In the genomic region with DNA sequence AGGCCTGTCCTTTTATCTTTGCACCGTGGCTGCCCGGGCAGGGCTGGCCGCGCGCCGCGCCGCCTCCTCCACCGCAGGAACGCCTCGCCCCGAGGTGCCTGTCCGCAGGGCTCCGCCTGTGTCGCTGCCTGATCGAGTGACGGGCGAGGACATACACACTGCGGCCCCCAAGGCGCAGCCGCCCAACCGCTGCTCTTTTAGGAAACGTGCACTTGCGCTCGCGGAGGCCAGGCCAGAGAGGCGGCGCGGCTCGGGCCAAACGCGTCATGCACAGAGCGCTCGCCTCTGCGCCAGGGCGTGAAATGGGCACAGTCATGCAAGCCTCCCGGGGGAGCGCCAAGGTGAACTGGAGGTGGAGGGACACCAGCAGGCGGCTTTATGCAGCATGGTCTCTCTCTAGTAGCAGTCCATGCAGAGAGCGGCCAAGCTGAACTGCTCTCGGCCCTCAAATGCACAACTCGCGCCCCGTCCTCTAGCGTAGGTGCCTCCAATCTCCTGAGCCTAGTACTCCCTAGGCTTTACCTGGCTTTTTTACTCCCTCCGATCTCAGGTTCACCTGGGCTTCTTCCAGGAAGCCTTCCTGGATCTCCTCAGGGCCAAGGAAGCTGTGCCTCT, we compare ENCODE assay signal across 15 cellular contexts. TPM values are rescaled to one million over a fixed set of nuclear protein-coding genes. Genes with fewer than 3 reads are reported as not detected.
DNase-seq lines count a peak whose midpoint lies in the region; ATAC-seq, FAIRE-seq and TF ChIP-seq lines count a peak whose summit lies in the region.
"Had no signal": no experiment of that assay in that cellular context is flagged by ENCODE, and none has a peak within 500 bp of the region (broad histone marks: within the 10 kb centered on the region; RNA-seq: fewer than 3 reads in every experiment).

No MANE protein-coding gene starts in this region.

- in situ Hi-C loops in HepG2 (cut with HindIII; ENCODE audit: extremely low pct_ligation_motif_present, low pct_unique_long_range_greater_than_20kb): no loop called here

- TF ChIP-seq POLR2A in right lobe of liver (IDR thresholded peaks at IDR 0.05) (no peak), HepG2 (IDR thresholded peaks at IDR 0.05; ENCODE audit: insufficient read depth in 1 of 2, low read depth in 2 of 2, low read length in 2 of 2) (no peak), esophagus squamous epithelium (IDR thresholded peaks at IDR 0.05) (no peak)

- no peak for TF ChIP-seq RAD21 in HepG2 (CRISPR knock-in tag; IDR thresholded peaks at IDR 0.05)

- no peak overlapping the region for H3K9ac ChIP-seq in HepG2 (ENCODE audit: insufficient read depth, low read depth, low read length)

- no peak overlapping the region for H3K27ac Mint-ChIP-seq in nephron progenitor cell
- H3K27ac Mint-ChIP-seq: activated T-helper 1 cell treated with anti-CD3 and anti-CD28 coated beads, Interleukin-12 subunit alpha, Interleukin-12 subunit beta, Interleukin-2, Interleukin-4 antibody, amounts not matched to agents 30 ng/mL and 10 ng/mL and 1 ng/mL, durations not matched to agents 14 hours and 24 hours and 36 hours had no signal

- H3K79me2 ChIP-seq in HepG2 (ENCODE audit: insufficient read depth, low read length): no peaks in the 10 kb centered on the region

- POLR2A ChIA-PET in HepG2 (lab: Yijun Ruan, JAX): no interaction called here

- H3K4me3 ChIP-seq in right lobe of liver (no peak overlapping the region), HepG2 (replicated peaks in 1 of 3; ENCODE audit: insufficient read depth in 1 of 3, low read depth in 2 of 3, low read length in 3 of 3) (no peak overlapping the region), right atrium auricular region (peak overlapping the region in 1 of 2 donors; percentile 18), esophagus squamous epithelium (peak overlapping the region in 1 of 4 donors; percentile 37)

- H2AFZ ChIP-seq in HepG2 (ENCODE audit: low read length): no peak overlapping the region

- TF ChIP-seq CTCF in right lobe of liver (IDR thresholded peaks at IDR 0.05): no peak
- no peak for TF ChIP-seq CTCF in HepG2 (CRISPR knock-in tag; IDR thresholded peaks at IDR 0.05)
- TF ChIP-seq CTCF in right atrium auricular region (IDR thresholded peaks at IDR 0.05): no peak
- TF ChIP-seq CTCF in nephron progenitor cell (IDR thresholded peaks at IDR 0.05): no peak
- no peak for TF ChIP-seq CTCF in esophagus squamous epithelium (IDR thresholded peaks at IDR 0.05)

- H3K9me3 Mint-ChIP-seq in nephron progenitor cell: peaks cover 6% of the 10 kb centered on the region
- H3K9me3 Mint-ChIP-seq: activated T-helper 1 cell treated with anti-CD3 and anti-CD28 coated beads, Interleukin-12 subunit alpha, Interleukin-12 subunit beta, Interleukin-2, Interleukin-4 antibody, amounts not matched to agents 30 ng/mL and 10 ng/mL and 1 ng/mL, durations not matched to agents 14 hours and 24 hours and 36 hours had no signal

- WGBS in right lobe of liver (ENCODE audit: insufficient coverage, low coverage, low lambda C conversion rate, missing lambda C conversion rate): no CpG with 5 or more reads among the region's 46 CpGs
- WGBS in HepG2 (ENCODE audit: low lambda C conversion rate): 72% methylated on average over 29 of the region's 46 CpGs
- WGBS in esophagus squamous epithelium, 2 donors: 38 to 60% methylated on average over 14 to 35 of the region's 46 CpGs

- H3K9me3 ChIP-seq in right lobe of liver: no peaks in the 10 kb centered on the region
- no peaks in the 10 kb centered on the region for H3K9me3 ChIP-seq in HepG2 (ENCODE audit: low read length)
- H3K9me3 ChIP-seq in right atrium auricular region: no peaks in the 10 kb centered on the region
- H3K9me3 ChIP-seq in esophagus squamous epithelium: no peaks in the 10 kb centered on the region

- H3K36me3 ChIP-seq in right lobe of liver: no peaks in the 10 kb centered on the region
- no peaks in the 10 kb centered on the region for H3K36me3 ChIP-seq in HepG2 (replicated peaks in 1 of 2; ENCODE audit: control insufficient read depth in 1 of 2, insufficient read depth in 2 of 2, low read length in 2 of 2)
- H3K36me3 ChIP-seq in right atrium auricular region: peaks cover 4% of the 10 kb centered on the region
- no peaks in the 10 kb centered on the region for H3K36me3 ChIP-seq in esophagus squamous epithelium

- peaks cover 60% of the 10 kb centered on the region for H3K27me3 Mint-ChIP-seq in nephron progenitor cell (ENCODE audit: low read depth, poor library complexity)

- peaks cover 69% of the 10 kb centered on the region for H3K4me1 Mint-ChIP-seq in nephron progenitor cell

- peaks cover 64% of the 10 kb centered on the region for H3K36me3 Mint-ChIP-seq in nephron progenitor cell (ENCODE audit: low read depth)

- H3K4me3 Mint-ChIP-seq in nephron progenitor cell: peak overlapping the region; percentile 72
- H3K4me3 Mint-ChIP-seq: activated T-helper 1 cell treated with anti-CD3 and anti-CD28 coated beads, Interleukin-12 subunit alpha, Interleukin-12 subunit beta, Interleukin-2, Interleukin-4 antibody, amounts not matched to agents 30 ng/mL and 10 ng/mL and 1 ng/mL, durations not matched to agents 14 hours and 24 hours and 36 hours had no signal

- H3K4me1 ChIP-seq in right lobe of liver (peaks cover 0 to 2% (median 0%) of the 10 kb centered on the region in 4 donors), HepG2 (ENCODE audit: insufficient read depth, low read length) (no peaks in the 10 kb centered on the region), right atrium auricular region (peaks cover 0 to 52% of the 10 kb centered on the region in 2 donors), esophagus squamous epithelium (peaks cover 0 to 31% (median 0%) of the 10 kb centered on the region in 3 donors)

- CTCF ChIA-PET in HepG2 (lab: Yijun Ruan, JAX; ENCODE audit: low intra/inter-chr PET ratio, low total read pairs): no interaction called here

- ATAC-seq in right lobe of liver (peak; percentile 37 to 51 (median 40)), HepG2 (no peak), GM19455 (IDR thresholded peaks at IDR 0.05; ENCODE audit: unreplicated experiment) (no peak), HG03095 (IDR thresholded peaks at IDR 0.05; ENCODE audit: unreplicated experiment) (no peak)

- no peak for FAIRE-seq in HepG2 (lab: Jason Lieb, UNC)
- FAIRE-seq: D721Med, endometrium had no signal

- H3K27me3 ChIP-seq in right lobe of liver (no peaks in the 10 kb centered on the region), HepG2 (ENCODE audit: control insufficient read depth in 1 of 2, insufficient read depth in 2 of 2, low read length in 2 of 2) (peaks cover 0 to 15% of the 10 kb centered on the region in 2 experiments; a peak in 2 of 5 replicates), right atrium auricular region (no peaks in the 10 kb centered on the region), esophagus squamous epithelium (peaks cover 0 to 35% (median 0%) of the 10 kb centered on the region in 4 donors)

- intact Hi-C loops in right lobe of liver (cut with DNase I): no loop called here
- intact Hi-C loops in HepG2 (cut with micrococcal nuclease; ENCODE audit: unreplicated experiment): loop anchor here (5.0 kb wide), 1 partner anchor 457 kb away; no protein-coding TSS in a partner anchor
- intact Hi-C loops in esophagus squamous epithelium (cut with DNase I): no loop called here

- H3K27ac ChIP-seq in right lobe of liver (no peak overlapping the region), HepG2 (ENCODE audit: extremely low read length, insufficient read depth, low read length) (no peak overlapping the region), right atrium auricular region (peak overlapping the region; percentile 69 to 92), esophagus squamous epithelium (no peak overlapping the region)
- H3K27ac ChIP-seq: HL-60 had no signal

- H3K4me2 ChIP-seq in HepG2 (ENCODE audit: low read depth, low read length): no peak overlapping the region

- no TSS peak for BruUV-seq in HepG2 (replicated peaks; lab: Mats Ljungman, UMichigan)

- H4K20me1 ChIP-seq in HepG2 (ENCODE audit: insufficient read depth, low read length): no peaks in the 10 kb centered on the region

- DNase-seq in right lobe of liver (peak in 1 of 3 donors; percentile 29), HepG2 (ENCODE audit: low spot score) (no peak), right atrium auricular region (ENCODE audit: low spot score) (peak; percentile 76), nephron progenitor cell (peak; percentile 66), esophagus squamous epithelium (lab: John Stamatoyannopoulos, UW) (no peak), medulla oblongata (ENCODE audit: extremely low spot score) (no peak)
- DNase-seq: activated CD4-positive, alpha-beta T cell treated with anti-CD3 and anti-CD28 coated beads for 4 hours; MV-4-11 had no signal

- TF ChIP-seq EP300 in HepG2 (IDR thresholded peaks at IDR 0.05; ENCODE audit: low read depth in 2 of 2, low read length in 2 of 2) (no peak), HepG2 (CRISPR knock-in tag; IDR thresholded peaks at IDR 0.05; ENCODE audit: borderline replicate concordance) (no peak)

TF ChIP-seq in HepG2, 621 proteins besides CTCF, POLR2A, EP300 and RAD21 (continues in another document):
- TF ChIP-seq SP5 (CRISPR knock-in tag; IDR thresholded peaks at IDR 0.05; ENCODE audit: borderline replicate concordance, low read depth): no peak

RNA-seq across cellular contexts. Expression of gene TRABD2B, which starts 12.9 kb away (rescaled TPM):
- total RNA-seq in right lobe of liver (1 to 10 TPM in 3 of 6 experiments, under 1 TPM in 3; 0.55 to 9.5 (median 1.8) TPM), HepG2 (2016; rRNA removed; fragmentation: Illumina TruSeq; extraction: Trizol) (not detected in 2 replicates), right atrium auricular region (1 to 10 TPM; 3.1 to 8.1 TPM), esophagus squamous epithelium (1 to 10 TPM in 1 of 4 donors, under 1 TPM in 3; 0.26 to 1.7 (median 0.50) TPM)
- total RNA-seq in HepG2 (2016; cell fraction: cytosol; rRNA removed; fragmentation: Illumina TruSeq; extraction: Trizol; ENCODE audit: low read depth): not detected in 2 replicates
- not detected in 2 replicates for total RNA-seq in HepG2 (2016; cell fraction: insoluble cytoplasmic fraction; rRNA removed; fragmentation: Illumina TruSeq; extraction: Trizol)
- total RNA-seq in HepG2 (2016; cell fraction: membrane; rRNA removed; fragmentation: Illumina TruSeq; extraction: Trizol): not detected in 2 replicates
- not detected in 2 replicates for total RNA-seq in HepG2 (2016; cell fraction: nucleus; rRNA removed; fragmentation: Illumina TruSeq; extraction: Trizol)
- 0.04 and 0.17 TPM in 2 replicates for polyA plus RNA-seq in HepG2 (2011; rRNA removed)
- polyA plus RNA-seq in HepG2 (2011; cell fraction: cytosol; rRNA removed): 0.01 TPM in 2 replicates
- 0.06 and 0.14 TPM in 2 replicates for polyA plus RNA-seq in HepG2 (2011; cell fraction: nucleus; rRNA removed)
- polyA plus RNA-seq in HepG2 (2012): 0.04 and 0.38 TPM in 2 replicates
- not detected in 2 replicates for polyA plus RNA-seq in HepG2 (2016; cell fraction: cytosol; fragmentation: Illumina TruSeq; extraction: Trizol; ENCODE audit: low read depth)
- not detected in 2 replicates for polyA plus RNA-seq in HepG2 (2016; cell fraction: insoluble cytoplasmic fraction; fragmentation: Illumina TruSeq; extraction: Trizol; ENCODE audit: low read depth)
- not detected in 2 replicates for polyA plus RNA-seq in HepG2 (2016; cell fraction: membrane; fragmentation: Illumina TruSeq; extraction: Trizol; ENCODE audit: low read depth)
- not detected in 2 replicates for polyA plus RNA-seq in HepG2 (2016; cell fraction: nucleus; fragmentation: Illumina TruSeq; extraction: Trizol; ENCODE audit: insufficient read depth, low read depth)
- 0.04 and 2.2 TPM in 2 replicates for polyA minus RNA-seq in HepG2 (2011; rRNA and poly(A)+ RNA removed; ENCODE audit: low replicate concordance)
- not detected in 2 replicates for polyA minus RNA-seq in HepG2 (2011; cell fraction: cytosol; rRNA and poly(A)+ RNA removed)
- 0.12 TPM in 1 of 2 replicates, not detected in the other for polyA minus RNA-seq in HepG2 (2011; cell fraction: nucleus; rRNA and poly(A)+ RNA removed)
- total RNA-seq: activated T-helper 1 cell treated with anti-CD3 and anti-CD28 coated beads, Interleukin-12 subunit alpha, Interleukin-12 subunit beta, Interleukin-2, Interleukin-4 antibody, amounts not matched to agents 30 ng/mL and 10 ng/mL and 1 ng/mL, durations not matched to agents 14 hours and 24 hours and 36 hours; OCI-LY7 had no signal

Comparison
In these comparisons a context has a peak if more than half of its experiments do, and no peak if none do; other contexts are left out.
1. ATAC-seq: peak in right lobe of liver (4 of 4); none in HepG2 (single experiment), GM19455 (single experiment) and HG03095 (single experiment).
2. DNase-seq: peak in right atrium auricular region (single experiment) and nephron progenitor cell (single experiment); none in HepG2 (single experiment), esophagus squamous epithelium (single experiment) and medulla oblongata (single experiment).
3. H3K27ac ChIP-seq: peak in right atrium auricular region (2 of 2); none in right lobe of liver (0 of 3), HepG2 (single experiment) and esophagus squamous epithelium (0 of 4).